18 cellular contexts compared by ENCODE assay signal in the genomic region with DNA sequence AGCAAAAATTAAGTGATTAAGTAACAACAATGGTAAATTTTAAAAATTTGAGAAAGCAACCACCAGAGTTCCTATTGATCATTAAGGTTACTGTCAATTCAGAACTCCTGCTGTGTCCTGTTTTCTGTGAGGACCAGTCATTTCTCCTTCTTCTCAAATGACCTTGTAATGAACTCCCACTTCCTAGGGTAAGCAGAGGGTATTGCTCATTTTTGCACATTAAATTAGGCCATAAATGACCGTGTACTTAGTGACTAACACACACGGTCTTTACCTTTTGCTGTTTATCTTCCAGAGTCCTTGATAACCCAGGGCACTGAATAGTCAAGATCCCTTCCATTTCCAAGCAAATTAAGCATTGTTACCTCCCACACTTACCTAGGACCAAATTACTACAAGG.
"Had no signal": no experiment of that assay in that cellular context is flagged by ENCODE, and none has a peak within 500 bp of the region (broad histone marks: within the 10 kb centered on the region; RNA-seq: fewer than 3 reads in every experiment).

No MANE protein-coding gene starts in this region.

- H3K4me1 ChIP-seq: breast epithelium had no signal

- FAIRE-seq: endometrium, keratinocyte had no signal

- H3K27me3 ChIP-seq: breast epithelium, dorsolateral prefrontal cortex, foreskin keratinocyte, upper lobe of left lung had no signal

- H3K9me3 Mint-ChIP-seq: memory B cell had no signal

- H3K36me3 ChIP-seq: breast epithelium, left ventricle myocardium inferior, upper lobe of left lung had no signal

- H3K36me3 Mint-ChIP-seq: memory B cell had no signal

- H3K9me3 ChIP-seq: breast epithelium, left ventricle myocardium inferior, upper lobe of left lung had no signal

- H3K4me1 Mint-ChIP-seq: memory B cell, nephron, WTC11 had no signal

- H3K4me3 Mint-ChIP-seq: activated CD8-positive, alpha-beta T cell treated with anti-CD3 and anti-CD28 coated beads, Interleukin-2, amount 10 ng/mL, durations not matched to agents 7 days and 5 days; memory B cell; nephron; WTC11 had no signal

- H3K27ac Mint-ChIP-seq: activated CD8-positive, alpha-beta T cell treated with anti-CD3 and anti-CD28 coated beads, Interleukin-2, amount 10 ng/mL, durations not matched to agents 7 days and 5 days; memory B cell; nephron; WTC11 had no signal

- H3K27ac ChIP-seq: breast epithelium, dorsolateral prefrontal cortex, foreskin keratinocyte, left ventricle myocardium inferior, upper lobe of left lung had no signal

- ATAC-seq: activated CD8-positive, alpha-beta T cell treated with anti-CD3 and anti-CD28 coated beads, Interleukin-2, amount 10 ng/mL, durations not matched to agents 7 days and 5 days; foreskin keratinocyte; WTC11 had no signal

- H3K27me3 Mint-ChIP-seq: memory B cell had no signal

- DNase-seq: activated CD4-positive, alpha-beta T cell treated with anti-CD3 and anti-CD28 coated beads for 48 hours; activated CD8-positive, alpha-beta memory T cell treated with anti-CD3 and anti-CD28 coated beads, Interleukin-2, amount 50 U/mL, for 48 hours; activated CD8-positive, alpha-beta T cell treated with anti-CD3 and anti-CD28 coated beads, Interleukin-2, amount 10 ng/mL, durations not matched to agents 7 days and 5 days; activated naive CD4-positive, alpha-beta T cell; aorta; dorsolateral prefrontal cortex; foreskin keratinocyte; head of caudate nucleus; left ventricle myocardium inferior; stimulated activated CD4-positive, alpha-beta T cell treated with anti-CD3 and anti-CD28 coated beads, Interleukin-12 subunit alpha, Interleukin-12 subunit beta, amount 100 ng/mL, for 4 hours; stimulated activated naive CD4-positive, alpha-beta T cell treated with Interleukin-2 at 50 U/mL for 16 hours; upper lobe of left lung had no signal

- H3K4me3 ChIP-seq: breast epithelium, dorsolateral prefrontal cortex, left ventricle myocardium inferior, upper lobe of left lung had no signal
